In genomic region chr9:130837002-130837511, GRCh38 we compare ENCODE assay signal across 8 cellular contexts. TPM values are rescaled to one million over a fixed set of nuclear protein-coding genes. Genes with fewer than 3 reads are reported as not detected.
DNase-seq lines count a peak whose midpoint lies in the region; ATAC-seq and TF ChIP-seq lines count a peak whose summit lies in the region.

No MANE protein-coding gene starts in this region.

- H3K27ac ChIP-seq in neural cell (ENCODE audit: low read length) = no peak overlapping the region

- H3K4me3 ChIP-seq in BE2C (ENCODE audit: low read depth, low read length) (peak overlapping the region; percentile 72), neural cell (ENCODE audit: low read length) (peak overlapping the region; percentile 86)

- peaks cover 8% of the 10 kb centered on the region for H3K27me3 Mint-ChIP-seq in endothelial cell (ENCODE audit: unreplicated experiment)

- no peaks in the 10 kb centered on the region; the same call in 1 of the 2 replicates for H3K36me3 ChIP-seq in BE2C
- no peaks in the 10 kb centered on the region for H3K36me3 ChIP-seq in neural cell (ENCODE audit: insufficient read depth, low read length)

- H3K9me2 ChIP-seq in neural cell (ENCODE audit: insufficient read depth, low read length) = no peaks in the 10 kb centered on the region

- no peak for TF ChIP-seq RAD21 in neural cell (conservative IDR thresholded peaks at IDR 0.05)

- peak overlapping the region; percentile 72 for H3K4me2 ChIP-seq in neural cell (ENCODE audit: low read length)

- POLR2A ChIA-PET in HEK293T (lab: Yijun Ruan, JAX) = interaction anchor here (1.0 to 2.2 kb wide), 3 partner anchors 9 to 22 kb away, joined by 3 to 7 read pairs (median 4); no protein-coding TSS in a partner anchor

- H3K27me3 ChIP-seq in BE2C = no peaks in the 10 kb centered on the region
- H3K27me3 ChIP-seq in neural cell (ENCODE audit: insufficient read depth, low read depth, low read length) = no peaks in the 10 kb centered on the region

- CTCF ChIA-PET in HEK293T (lab: Yijun Ruan, JAX) = interaction anchor here (1.1 kb wide), 1 partner anchor 30 kb away, joined by 3 read pairs; no protein-coding TSS in a partner anchor

- H3K9me3 ChIP-seq in BE2C (no peaks in the 10 kb centered on the region), neural cell (ENCODE audit: low read length) (no peaks in the 10 kb centered on the region)

- peaks cover 4% of the 10 kb centered on the region for H3F3A ChIP-seq in neural cell (ENCODE audit: insufficient read depth, low read length, poor library complexity, severe bottlenecking)

- H3K36me3 Mint-ChIP-seq in endothelial cell (ENCODE audit: low read depth, unreplicated experiment) = no peaks in the 10 kb centered on the region

- no peaks in the 10 kb centered on the region for H4K20me1 ChIP-seq in neural cell (ENCODE audit: insufficient read depth)

- no peak overlapping the region for H2AFZ ChIP-seq in neural cell (ENCODE audit: low read depth, low read length)

- no peak for ATAC-seq in GM18907 (IDR thresholded peaks at IDR 0.05; ENCODE audit: unreplicated experiment)

- peaks cover 68% of the 10 kb centered on the region for H3K79me2 ChIP-seq in neural cell (replicated peaks; ENCODE audit: insufficient read depth, low read length)

- H3K27ac Mint-ChIP-seq in endothelial cell (ENCODE audit: unreplicated experiment) = peak overlapping the region; percentile 44

- no peak for TF ChIP-seq EP300 in neural cell (conservative IDR thresholded peaks at IDR 0.05; ENCODE audit: poor library complexity, severe bottlenecking)

- peaks cover 62% of the 10 kb centered on the region for H3K4me1 Mint-ChIP-seq in endothelial cell (ENCODE audit: unreplicated experiment)

- no peak for DNase-seq in BE2C
- DNase-seq in NCI-H69 (lab: John Stamatoyannopoulos, UW) = peak; percentile 22
- no peak for DNase-seq in endothelial cell (ENCODE audit: low spot score)
- no peak for DNase-seq in SW480 (ENCODE audit: low spot score)
- DNase-seq in T1000 (lab: John Stamatoyannopoulos, UW) = no peak
- no peak for DNase-seq in HEK293T (ENCODE audit: extremely low spot score)

- peaks cover 24% of the 10 kb centered on the region for H3K4me1 ChIP-seq in BE2C

- TF ChIP-seq CTCF in BE2C (IDR thresholded peaks at IDR 0.05; ENCODE audit: low read depth, low read length) (no peak), endothelial cell (IDR thresholded peaks at IDR 0.05; ENCODE audit: unreplicated experiment) (no peak), neural cell (IDR thresholded peaks at IDR 0.05; ENCODE audit: poor library complexity, severe bottlenecking) (no peak)

- H3K9me3 Mint-ChIP-seq in endothelial cell (ENCODE audit: unreplicated experiment) = no peaks in the 10 kb centered on the region

- no peak overlapping the region for H3K9ac ChIP-seq in neural cell (ENCODE audit: low read length)

- peak overlapping the region; percentile 91 for H3K4me3 Mint-ChIP-seq in endothelial cell (ENCODE audit: unreplicated experiment)

TF ChIP-seq in neural cell, 6 proteins besides CTCF, POLR2A, EP300 and RAD21:
- no peak for TF ChIP-seq REST (IDR thresholded peaks at IDR 0.05; ENCODE audit: borderline replicate concordance)
- no peak for TF ChIP-seq SMC3 (conservative IDR thresholded peaks at IDR 0.05; ENCODE audit: poor library complexity)
- no peak for TF ChIP-seq POLR2AphosphoS5 (IDR thresholded peaks at IDR 0.05)
- no peak for TF ChIP-seq EZH2 (IDR thresholded peaks at IDR 0.05; ENCODE audit: borderline replicate concordance, insufficient read depth, low read length, poor library complexity, severe bottlenecking)
- TF ChIP-seq TAF1 (IDR thresholded peaks at IDR 0.05; ENCODE audit: low read depth) = no peak
- no peak for TF ChIP-seq MXI1 (conservative IDR thresholded peaks at IDR 0.05; ENCODE audit: poor library complexity, severe bottlenecking)

TF ChIP-seq in HEK293T, 16 proteins besides CTCF, POLR2A, EP300 and RAD21:
- TF ChIP-seq SUZ12 (IDR thresholded peaks at IDR 0.05) = no peak
- no peak for TF ChIP-seq ZNF384 (IDR thresholded peaks at IDR 0.05)
- no peak for TF ChIP-seq ELF4 (IDR thresholded peaks at IDR 0.05)
- no peak for TF ChIP-seq PKNOX1 (IDR thresholded peaks at IDR 0.05)
- no peak for TF ChIP-seq TARDBP (IDR thresholded peaks at IDR 0.05)
- no peak for TF ChIP-seq ARNT (IDR thresholded peaks at IDR 0.05)
- TF ChIP-seq FOXK2 (IDR thresholded peaks at IDR 0.05) = no peak
- no peak for TF ChIP-seq NFRKB (IDR thresholded peaks at IDR 0.05)
- no peak for TF ChIP-seq HDGF (IDR thresholded peaks at IDR 0.05; ENCODE audit: borderline replicate concordance)
- TF ChIP-seq L3MBTL2 (conservative IDR thresholded peaks at IDR 0.05) = no peak
- TF ChIP-seq CTBP1 (IDR thresholded peaks at IDR 0.05; ENCODE audit: borderline replicate concordance) = no peak
- TF ChIP-seq SP1 (IDR thresholded peaks at IDR 0.05) = no peak
- TF ChIP-seq FOXM1 (IDR thresholded peaks at IDR 0.05; ENCODE audit: borderline replicate concordance) = no peak
- no peak for TF ChIP-seq FOXA1 (IDR thresholded peaks at IDR 0.05)
- TF ChIP-seq LEF1 (IDR thresholded peaks at IDR 0.05; ENCODE audit: borderline replicate concordance) = no peak
- no peak for TF ChIP-seq BHLHE40 (IDR thresholded peaks at IDR 0.05; ENCODE audit: borderline replicate concordance)

RNA-seq across cellular contexts. Expression of gene ABL1, which starts 2.0 kb away (rescaled TPM):
- polyA plus RNA-seq in BE2C (2012; ENCODE audit: insufficient read depth, insufficient read length, low read depth) = 52.1 TPM
- 121 TPM for total RNA-seq in endothelial cell (ENCODE audit: unreplicated experiment)
- 18.5 and 24.0 TPM in 2 replicates for polyA plus RNA-seq in neural cell
- 69.6 and 70.4 TPM in 2 replicates for polyA minus RNA-seq in neural cell

RNA-seq across cellular contexts. Expression of gene QRFP, which starts 59.6 kb away (rescaled TPM):
- not detected for polyA plus RNA-seq in BE2C (2012; ENCODE audit: insufficient read depth, insufficient read length, low read depth)
- not detected for total RNA-seq in endothelial cell (ENCODE audit: unreplicated experiment)
- not detected in 2 replicates for polyA plus RNA-seq in neural cell
- not detected in 2 replicates for polyA minus RNA-seq in neural cell
